Comparison of ENCODE assay signal across 16 cellular contexts in the genomic region with DNA sequence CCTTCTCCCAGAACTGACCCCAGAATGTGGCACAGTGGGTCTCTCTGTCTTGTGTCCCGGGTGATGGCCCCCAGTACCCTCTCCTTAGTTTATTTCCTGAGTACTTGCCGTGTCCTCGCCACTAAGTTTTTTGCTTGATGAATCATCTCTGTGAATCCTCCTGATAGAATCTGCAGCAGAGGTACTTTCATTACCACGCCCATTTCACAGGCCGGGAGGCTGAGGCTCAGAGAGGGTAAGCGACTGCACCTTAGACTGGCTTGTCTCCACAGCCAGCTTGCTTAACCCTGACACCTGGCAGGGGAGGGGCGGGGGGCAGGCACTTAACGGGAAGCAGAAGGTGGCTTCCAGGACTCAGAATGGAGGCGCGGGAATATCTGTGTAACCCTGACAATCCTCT. TPM values are rescaled to one million over a fixed set of nuclear protein-coding genes. Genes with fewer than 3 reads are reported as not detected.
DNase-seq lines count a peak whose midpoint lies in the region; ATAC-seq and TF ChIP-seq lines count a peak whose summit lies in the region.
"Had no signal": no experiment of that assay in that cellular context is flagged by ENCODE, and none has a peak within 500 bp of the region (broad histone marks: within the 10 kb centered on the region; RNA-seq: fewer than 3 reads in every experiment).

No MANE protein-coding gene starts in this region.

- no peaks in the 10 kb centered on the region for H3K36me3 Mint-ChIP-seq in GM23338 (ENCODE audit: low read depth)

- H4K20me1 ChIP-seq in SK-N-SH (ENCODE audit: insufficient read depth) (no peaks in the 10 kb centered on the region), GM23338 (replicated peaks; ENCODE audit: insufficient read depth) (peaks cover 16% of the 10 kb centered on the region)

- H2AFZ ChIP-seq in SK-N-SH (ENCODE audit: low read depth): no peak overlapping the region
- H2AFZ ChIP-seq in GM23338: no peak overlapping the region

- H3K27ac Mint-ChIP-seq in stimulated activated naive CD8-positive, alpha-beta T cell treated with anti-CD3 and anti-CD28 coated beads, Interleukin-15, amount 100 ng/mL, for 72 hours: no peak overlapping the region
- H3K27ac Mint-ChIP-seq in GM23338: no peak overlapping the region

- H3K27me3 ChIP-seq in SK-N-SH (ENCODE audit: insufficient read depth) (no peaks in the 10 kb centered on the region), GM23338 (ENCODE audit: insufficient read depth) (peaks cover 28% of the 10 kb centered on the region)
- H3K27me3 ChIP-seq: adrenal gland, pancreas, stomach had no signal

- H3K9me3 ChIP-seq in SK-N-SH: no peaks in the 10 kb centered on the region
- H3K9me3 ChIP-seq: adrenal gland, pancreas, stomach had no signal

- no peaks in the 10 kb centered on the region for H3K27me3 Mint-ChIP-seq in stimulated activated naive CD8-positive, alpha-beta T cell treated with anti-CD3 and anti-CD28 coated beads, Interleukin-15, amount 100 ng/mL, for 72 hours
- peaks cover 56% of the 10 kb centered on the region for H3K27me3 Mint-ChIP-seq in GM23338 (ENCODE audit: insufficient read depth, low read depth, poor library complexity)

- no peaks in the 10 kb centered on the region for H3K79me2 ChIP-seq in SK-N-SH (ENCODE audit: insufficient read depth)
- no peaks in the 10 kb centered on the region for H3K79me2 ChIP-seq in GM23338 (replicated peaks; ENCODE audit: insufficient read depth)

- H3K9me3 Mint-ChIP-seq in stimulated activated naive CD8-positive, alpha-beta T cell treated with anti-CD3 and anti-CD28 coated beads, Interleukin-15, amount 100 ng/mL, for 72 hours: no peaks in the 10 kb centered on the region
- H3K9me3 Mint-ChIP-seq in GM23338: no peaks in the 10 kb centered on the region

- H3F3A ChIP-seq in SK-N-SH (replicated peaks; ENCODE audit: insufficient read depth): no peaks in the 10 kb centered on the region
- H3F3A ChIP-seq in GM23338 (replicated peaks; ENCODE audit: low read depth): 0 out of 2 replicates have a peak, but pooled peaks cover 8% of the 10 kb centered on the region

- H3K27ac ChIP-seq in SK-N-SH (ENCODE audit: low read depth in 2 of 2, low read length in 1 of 2) (no peak overlapping the region), GM23338 (ENCODE audit: low read depth) (no peak overlapping the region)
- H3K27ac ChIP-seq: adrenal gland, pancreas, stomach had no signal

- DNase-seq in SK-N-SH: no peak
- no peak for DNase-seq in stimulated activated naive CD8-positive, alpha-beta T cell treated with anti-CD3 and anti-CD28 coated beads, Interleukin-15, Interleukin-2, amounts not matched to agents 100 U/mL and 50 U/mL, for 24 hours
- no peak for DNase-seq in stimulated activated naive CD8-positive, alpha-beta T cell treated with anti-CD3 and anti-CD28 coated beads, Interleukin-15, amount 100 ng/mL, for 72 hours
- peak; percentile 39 for DNase-seq in choroid plexus epithelial cell (ENCODE audit: low read depth)
- no peak for DNase-seq in NOMO-1 (lab: John Stamatoyannopoulos, UW; ENCODE audit: unreplicated experiment in 2 of 2)
- no peak for DNase-seq in LoVo (ENCODE audit: low spot score)
- no peak for DNase-seq in GM23338 (ENCODE audit: low spot score)
- DNase-seq: activated CD8-positive, alpha-beta memory T cell treated with anti-CD3 and anti-CD28 coated beads, Interleukin-2, amount 50 U/mL, for 48 hours; C1 segment of cervical spinal cord; left ventricle myocardium superior; NCI-H2081 treated with DMSO at 0.1 percent for 48 hours; NCI-H526 treated with DMSO at 0.1 percent for 48 hours; pancreas; stomach had no signal

- H3K4me1 ChIP-seq in SK-N-SH (ENCODE audit: control insufficient read depth in 1 of 2, insufficient read depth in 2 of 2, low read depth in 1 of 2, low read length in 1 of 2) (no peaks in the 10 kb centered on the region; a peak in 1 of 4 replicates), GM23338 (ENCODE audit: insufficient read depth) (no peaks in the 10 kb centered on the region)
- H3K4me1 ChIP-seq: pancreas had no signal

- ATAC-seq in SK-N-SH treated with all-trans-retinoic acid at 6 μM for 48 hours (no peak), GM23338 (no peak)
- ATAC-seq in stimulated activated naive CD8-positive, alpha-beta T cell treated with anti-CD3 and anti-CD28 coated beads, Interleukin-15, Interleukin-2, amounts not matched to agents 100 U/mL and 50 U/mL, for 24 hours: peak; percentile 58
- no peak for ATAC-seq in stimulated activated naive CD8-positive, alpha-beta T cell treated with anti-CD3 and anti-CD28 coated beads, Interleukin-15, amount 100 ng/mL, for 72 hours
- ATAC-seq: left ventricle myocardium superior, pancreas had no signal

- H3K36me3 ChIP-seq in SK-N-SH (replicated peaks in 1 of 2; ENCODE audit: control insufficient read depth in 1 of 2, insufficient read depth in 2 of 2, low read length in 1 of 2) (no peaks in the 10 kb centered on the region), GM23338 (ENCODE audit: insufficient read depth) (no peaks in the 10 kb centered on the region)
- H3K36me3 ChIP-seq: adrenal gland, pancreas, stomach had no signal

- TF ChIP-seq CTCF in SK-N-SH (IDR thresholded peaks at IDR 0.05) (no peak), choroid plexus epithelial cell (conservative IDR thresholded peaks at IDR 0.05; ENCODE audit: low read depth, low read length) (no peak), GM23338 (conservative IDR thresholded peaks at IDR 0.05; ENCODE audit: low read depth in 2 of 2) (no peak)

- TF ChIP-seq RAD21 in SK-N-SH (IDR thresholded peaks at IDR 0.05; ENCODE audit: low read length): no peak

- WGBS in SK-N-SH (ENCODE audit: low lambda C conversion rate): 68% methylated on average over 10 of the region's 10 CpGs

- no peak for TF ChIP-seq EP300 in SK-N-SH (IDR thresholded peaks at IDR 0.05; ENCODE audit: borderline replicate concordance in 1 of 2, low read depth in 1 of 2, low read length in 1 of 2)

- H3K9me2 ChIP-seq in SK-N-SH: no peaks in the 10 kb centered on the region
- no peaks in the 10 kb centered on the region for H3K9me2 ChIP-seq in GM23338 (ENCODE audit: insufficient read depth)

- H3K4me1 Mint-ChIP-seq in stimulated activated naive CD8-positive, alpha-beta T cell treated with anti-CD3 and anti-CD28 coated beads, Interleukin-15, amount 100 ng/mL, for 72 hours: peaks cover 5% of the 10 kb centered on the region
- H3K4me1 Mint-ChIP-seq in GM23338: peaks cover 6% of the 10 kb centered on the region

- H3K4me3 ChIP-seq in SK-N-SH (ENCODE audit: low read depth in 2 of 2, low read length in 1 of 2) (no peak overlapping the region), choroid plexus epithelial cell (ENCODE audit: low read depth, low read length) (no peak overlapping the region), GM23338 (no peak overlapping the region)
- H3K4me3 ChIP-seq: adrenal gland, pancreas, stomach had no signal

- H3K4me2 ChIP-seq in SK-N-SH (no peak overlapping the region), GM23338 (no peak overlapping the region)

- CTCF ChIA-PET in SK-N-SH (lab: Yijun Ruan, JAX): no interaction called here

- H3K9ac ChIP-seq in SK-N-SH: no peak overlapping the region

- POLR2A ChIA-PET in SK-N-SH (lab: Yijun Ruan, JAX): interaction anchor here (2.1 kb wide), 1 partner anchor 8 kb away, joined by 11 read pairs; a partner anchor contains a TSS

- H3K4me3 Mint-ChIP-seq in stimulated activated naive CD8-positive, alpha-beta T cell treated with anti-CD3 and anti-CD28 coated beads, Interleukin-15, amount 100 ng/mL, for 72 hours: no peak overlapping the region
- H3K4me3 Mint-ChIP-seq in GM23338: no peak overlapping the region

TF ChIP-seq in SK-N-SH, 30 proteins besides CTCF, POLR2A, EP300 and RAD21:
- TF ChIP-seq RXRA (IDR thresholded peaks at IDR 0.05; ENCODE audit: borderline replicate concordance, low read depth) (no peak), FOSL2 (IDR thresholded peaks at IDR 0.05; ENCODE audit: borderline replicate concordance, low read depth) (peak; percentile 27; the same call in 1 of the 2 replicates), NFIC (IDR thresholded peaks at IDR 0.05; ENCODE audit: borderline replicate concordance) (no peak)

TF ChIP-seq in SK-N-SH treated with all-trans-retinoic acid at 6 μM for 48 hours, 23 proteins besides CTCF, POLR2A, EP300 and RAD21 (continues in another document):
- TF ChIP-seq ISL1 (CRISPR knock-in tag; IDR thresholded peaks at IDR 0.05): no peak
- TF ChIP-seq PPARA (CRISPR knock-in tag; IDR thresholded peaks at IDR 0.05; ENCODE audit: borderline replicate concordance): no peak
- TF ChIP-seq SNAI2 (CRISPR knock-in tag; IDR thresholded peaks at IDR 0.05): no peak
- TF ChIP-seq ZNF565 (CRISPR knock-in tag; conservative IDR thresholded peaks at IDR 0.05; ENCODE audit: low read depth): no peak

TF ChIP-seq in GM23338, 12 proteins besides CTCF, POLR2A, EP300 and RAD21 (continues in another document):
- TF ChIP-seq CREB1 (CRISPR knock-in tag; IDR thresholded peaks at IDR 0.05; ENCODE audit: low read depth) (no peak), POLR2AphosphoS5 (IDR thresholded peaks at IDR 0.05; ENCODE audit: low read depth) (no peak), ZNF114 (CRISPR knock-in tag; IDR thresholded peaks at IDR 0.05) (no peak), EZH2 (IDR thresholded peaks at IDR 0.05; ENCODE audit: low read depth, unreplicated experiment) (no peak)

RNA-seq across cellular contexts. Expression of a gene that starts 7.9 kb away (rescaled TPM):
- 8.9 and 16.2 TPM in 2 replicates for polyA plus RNA-seq in SK-N-SH (2012; rRNA removed)
- 6.6 and 9.6 TPM in 2 replicates for polyA plus RNA-seq in SK-N-SH (2012; cell fraction: cytosol; rRNA removed)
- 22.0 and 25.7 TPM in 2 replicates for polyA plus RNA-seq in SK-N-SH (2012; cell fraction: nucleus; rRNA removed)
- 0.90 and 1.2 TPM in 2 replicates for total RNA-seq in GM23338 (2014; rRNA removed; shearing (Covaris generic))
- polyA plus RNA-seq in GM23338 (2016; fragmentation: Nextera tagmentation; extraction: Ambion mirVana): 0.19 and 0.24 TPM in 2 replicates
